ENCODE assay signal across 12 cellular contexts in the genomic region with DNA sequence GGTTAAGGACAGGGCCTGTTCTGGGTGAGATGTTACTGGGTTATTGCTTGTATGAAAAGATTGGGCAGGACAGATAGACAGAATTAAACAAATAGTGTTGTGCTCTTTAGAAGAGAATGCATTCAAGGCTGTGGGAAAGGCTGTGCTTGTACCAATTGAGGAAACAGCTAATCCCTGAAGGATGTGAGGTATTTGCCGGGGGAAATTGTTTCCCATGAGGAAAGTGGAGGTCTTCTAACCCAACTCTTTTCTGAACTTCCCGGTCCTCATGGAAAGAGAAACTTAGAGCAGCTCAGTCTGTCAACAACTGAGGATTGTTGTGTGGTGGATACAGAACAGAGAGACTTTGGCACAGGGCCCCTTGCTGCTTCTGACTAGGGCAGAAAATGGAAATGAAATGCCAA. TPM values are rescaled to one million over a fixed set of nuclear protein-coding genes. Genes with fewer than 3 reads are reported as not detected.
DNase-seq lines count a peak whose midpoint lies in the region; ATAC-seq and TF ChIP-seq lines count a peak whose summit lies in the region.
"Had no signal": no experiment of that assay in that cellular context is flagged by ENCODE, and none has a peak within 500 bp of the region (broad histone marks: within the 10 kb centered on the region; RNA-seq: fewer than 3 reads in every experiment).

No MANE protein-coding gene starts in this region.

- H3K9me3 Mint-ChIP-seq in T-helper 1 cell treated with Interleukin-12 subunit alpha and Interleukin-12 subunit beta and Interleukin-4 antibody, amounts not matched to agents 30 μg/mL and 1 μg/mL, for 36 hours = no peaks in the 10 kb centered on the region
- H3K9me3 Mint-ChIP-seq in endothelial cell (ENCODE audit: unreplicated experiment) = no peaks in the 10 kb centered on the region
- no peaks in the 10 kb centered on the region for H3K9me3 Mint-ChIP-seq in activated CD8-positive, alpha-beta T cell treated with anti-CD3 and anti-CD28 coated beads for 36 hours
- H3K9me3 Mint-ChIP-seq: activated naive CD8-positive, alpha-beta T cell treated with anti-CD3 and anti-CD28 coated beads, Interleukin-2, amount 50 U/mL, for 24 hours had no signal

- no peak for TF ChIP-seq CTCF in endothelial cell (IDR thresholded peaks at IDR 0.05; ENCODE audit: unreplicated experiment)
- TF ChIP-seq CTCF in lung (IDR thresholded peaks at IDR 0.05; ENCODE audit: control extremely low read depth, extremely low read depth) = no peak
- no peak for TF ChIP-seq CTCF in tibial nerve (IDR thresholded peaks at IDR 0.05)
- no peak for TF ChIP-seq CTCF in GM13976 (IDR thresholded peaks at IDR 0.05; ENCODE audit: borderline replicate concordance, control extremely low read depth, extremely low read depth, insufficient read depth, missing control alignments)
- no peak for TF ChIP-seq CTCF in activated CD8-positive, alpha-beta T cell treated with anti-CD3 and anti-CD28 coated beads for 36 hours (IDR thresholded peaks at IDR 0.05)

- H3K27ac ChIP-seq in lung (ENCODE audit: low read depth in 1 of 2, low read length in 1 of 2) = peak overlapping the region; percentile 7 to 61
- H3K27ac ChIP-seq in tibial nerve = peak overlapping the region in 3 of 4 donors; percentile 35 to 82 (median 78)
- H3K27ac ChIP-seq: 22Rv1 had no signal

- TF ChIP-seq EP300 in tibial nerve (IDR thresholded peaks at IDR 0.05) = no peak

- TF ChIP-seq POLR2A in tibial nerve (IDR thresholded peaks at IDR 0.05) = no peak

- 57 to 88% methylated on average over 2 of the region's 2 CpGs for WGBS in lung, 2 donors
- WGBS in tibial nerve, 2 donors = 11 to 15% methylated on average over 2 of the region's 2 CpGs

- no peaks in the 10 kb centered on the region for H3K27me3 ChIP-seq in lung (ENCODE audit: control insufficient read depth, insufficient read depth)
- H3K27me3 ChIP-seq in tibial nerve = no peaks in the 10 kb centered on the region

- H3K4me1 ChIP-seq in lung (ENCODE audit: control insufficient read depth in 2 of 2, insufficient read depth in 2 of 2, low read length in 2 of 2) (peaks cover 2 to 5% of the 10 kb centered on the region in 2 donors), tibial nerve (peaks cover 0 to 23% (median 12%) of the 10 kb centered on the region in 4 donors)

- no peak overlapping the region for H3K4me3 ChIP-seq in lung
- H3K4me3 ChIP-seq in tibial nerve = peak overlapping the region in 1 of 4 donors; percentile 1

- POLR2A ChIA-PET in activated CD8-positive, alpha-beta T cell treated with anti-CD3 and anti-CD28 coated beads for 36 hours (lab: Charles Lee) = interaction anchor here (0.9 to 1.4 kb wide), 2 partner anchors 10 to 55 kb away, joined by 3 to 4 read pairs; no protein-coding TSS in a partner anchor

- H3K27ac Mint-ChIP-seq in T-helper 1 cell treated with Interleukin-12 subunit alpha and Interleukin-12 subunit beta and Interleukin-4 antibody, amounts not matched to agents 30 μg/mL and 1 μg/mL, for 36 hours = peak overlapping the region; percentile 1
- peak overlapping the region; percentile 96 for H3K27ac Mint-ChIP-seq in endothelial cell (ENCODE audit: unreplicated experiment)
- H3K27ac Mint-ChIP-seq in activated CD8-positive, alpha-beta T cell treated with anti-CD3 and anti-CD28 coated beads for 36 hours = no peak overlapping the region
- H3K27ac Mint-ChIP-seq: activated naive CD8-positive, alpha-beta T cell treated with anti-CD3 and anti-CD28 coated beads, Interleukin-2, amount 50 U/mL, for 24 hours had no signal

- ATAC-seq in lung (ENCODE audit: insufficient read depth, low FRiP score) (no peak), left colon (no peak)
- ATAC-seq in activated CD8-positive, alpha-beta T cell treated with anti-CD3 and anti-CD28 coated beads for 36 hours = no peak
- ATAC-seq: activated naive CD8-positive, alpha-beta T cell treated with anti-CD3 and anti-CD28 coated beads, Interleukin-2, amount 50 U/mL, for 24 hours; esophagus mucosa had no signal

- H3K4me1 Mint-ChIP-seq in T-helper 1 cell treated with Interleukin-12 subunit alpha and Interleukin-12 subunit beta and Interleukin-4 antibody, amounts not matched to agents 30 μg/mL and 1 μg/mL, for 36 hours (ENCODE audit: low read depth) = peaks cover 23% of the 10 kb centered on the region
- peaks cover 12% of the 10 kb centered on the region for H3K4me1 Mint-ChIP-seq in endothelial cell (ENCODE audit: unreplicated experiment)
- H3K4me1 Mint-ChIP-seq in activated CD8-positive, alpha-beta T cell treated with anti-CD3 and anti-CD28 coated beads for 36 hours (ENCODE audit: low read depth) = peaks cover 2% of the 10 kb centered on the region

- in situ Hi-C loops in GM13976 (cut with MboI; ENCODE audit: low sequenced_read_pairs, unreplicated experiment) = no loop called here

- H3K36me3 Mint-ChIP-seq in T-helper 1 cell treated with Interleukin-12 subunit alpha and Interleukin-12 subunit beta and Interleukin-4 antibody, amounts not matched to agents 30 μg/mL and 1 μg/mL, for 36 hours (ENCODE audit: low read depth) = peaks cover 17% of the 10 kb centered on the region
- H3K36me3 Mint-ChIP-seq in endothelial cell (ENCODE audit: low read depth, unreplicated experiment) = peaks cover 9% of the 10 kb centered on the region
- H3K36me3 Mint-ChIP-seq in activated CD8-positive, alpha-beta T cell treated with anti-CD3 and anti-CD28 coated beads for 36 hours (ENCODE audit: low read depth) = peaks cover 18% of the 10 kb centered on the region

- CTCF ChIA-PET in activated CD8-positive, alpha-beta T cell treated with anti-CD3 and anti-CD28 coated beads for 36 hours (lab: Charles Lee) = interaction anchor here (1.2 to 1.9 kb wide), 2 partner anchors 9 to 13 kb away, joined by 3 to 5 read pairs; a partner anchor contains a TSS

- H3K4me3 Mint-ChIP-seq in T-helper 1 cell treated with Interleukin-12 subunit alpha and Interleukin-12 subunit beta and Interleukin-4 antibody, amounts not matched to agents 30 μg/mL and 1 μg/mL, for 36 hours = no peak overlapping the region
- no peak overlapping the region for H3K4me3 Mint-ChIP-seq in endothelial cell (ENCODE audit: unreplicated experiment)
- no peak overlapping the region for H3K4me3 Mint-ChIP-seq in activated CD8-positive, alpha-beta T cell treated with anti-CD3 and anti-CD28 coated beads for 36 hours
- H3K4me3 Mint-ChIP-seq: activated naive CD8-positive, alpha-beta T cell treated with anti-CD3 and anti-CD28 coated beads, Interleukin-2, amount 50 U/mL, for 24 hours had no signal

- H3K9me3 ChIP-seq in lung (ENCODE audit: control insufficient read depth in 2 of 2, insufficient read depth in 1 of 2, low read length in 1 of 2) = no peaks in the 10 kb centered on the region
- H3K9me3 ChIP-seq in tibial nerve = no peaks in the 10 kb centered on the region

- H3K36me3 ChIP-seq in lung (ENCODE audit: control insufficient read depth in 2 of 2, insufficient read depth in 2 of 2, low read length in 2 of 2) (peaks cover 0 to 2% of the 10 kb centered on the region in 2 donors), tibial nerve (peaks cover 0 to 1% (median 0%) of the 10 kb centered on the region in 3 donors)

- H3K27me3 Mint-ChIP-seq in T-helper 1 cell treated with Interleukin-12 subunit alpha and Interleukin-12 subunit beta and Interleukin-4 antibody, amounts not matched to agents 30 μg/mL and 1 μg/mL, for 36 hours (ENCODE audit: low read depth) = no peaks in the 10 kb centered on the region
- no peaks in the 10 kb centered on the region for H3K27me3 Mint-ChIP-seq in endothelial cell (ENCODE audit: unreplicated experiment)
- H3K27me3 Mint-ChIP-seq in activated CD8-positive, alpha-beta T cell treated with anti-CD3 and anti-CD28 coated beads for 36 hours = no peaks in the 10 kb centered on the region
- H3K27me3 Mint-ChIP-seq: activated naive CD8-positive, alpha-beta T cell treated with anti-CD3 and anti-CD28 coated beads, Interleukin-2, amount 50 U/mL, for 24 hours had no signal

- DNase-seq in T-helper 1 cell (no peak), endothelial cell (ENCODE audit: low spot score) (no peak), lung (ENCODE audit: low spot score) (no peak), tibial nerve (ENCODE audit: low spot score in 2 of 2) (no peak), left colon (no peak), GM13976 (ENCODE audit: low spot score) (no peak)
- no peak for DNase-seq in activated CD8-positive, alpha-beta T cell treated with anti-CD3 and anti-CD28 coated beads for 36 hours
- DNase-seq: activated naive CD8-positive, alpha-beta T cell treated with anti-CD3 and anti-CD28 coated beads, Interleukin-2, amount 50 U/mL, for 24 hours; kidney had no signal

- intact Hi-C loops in left colon (cut with DNase I, micrococcal nuclease) = no loop called here
- intact Hi-C loops in activated CD8-positive, alpha-beta T cell treated with anti-CD3 and anti-CD28 coated beads for 36 hours (cut with micrococcal nuclease) = no loop called here

RNA-seq across cellular contexts. Expression of a gene that starts 9.5 kb away (rescaled TPM):
- total RNA-seq in endothelial cell (ENCODE audit: unreplicated experiment) (41.4 TPM), lung (10 to 100 TPM in 1 of 2 donors, 1 to 10 TPM in 1; 7.5 to 27.4 TPM), tibial nerve (10 to 100 TPM in 3 of 4 donors, 1 to 10 TPM in 1; 7.2 to 14.4 (median 12.2) TPM), left colon (10 to 100 TPM; 10.8 to 12.5 TPM)
- polyA plus RNA-seq in lung = 1 to 10 TPM; 6.3 to 8.7 TPM
- 10 to 100 TPM; 14.6 to 14.9 TPM for total RNA-seq in activated CD8-positive, alpha-beta T cell treated with anti-CD3 and anti-CD28 coated beads for 36 hours

RNA-seq across cellular contexts. Expression of a gene that starts 57.6 kb away (rescaled TPM):
- 63.3 TPM for total RNA-seq in endothelial cell (ENCODE audit: unreplicated experiment)
- total RNA-seq in lung = 10 to 100 TPM; 11.5 to 28.9 TPM
- polyA plus RNA-seq in lung = 1 to 10 TPM; 3.5 to 6.1 TPM
- total RNA-seq in tibial nerve = 10 to 100 TPM; 21.6 to 40.4 (median 25.2) TPM
- 10 to 100 TPM in 1 of 2 donors, 1 to 10 TPM in 1; 6.6 to 11.4 TPM for total RNA-seq in left colon
- 1 to 10 TPM; 6.0 to 6.3 TPM for total RNA-seq in activated CD8-positive, alpha-beta T cell treated with anti-CD3 and anti-CD28 coated beads for 36 hours
